In genomic region chr21:32372755-32373154, GRCh38 we compare ENCODE assay signal across 1 cellular context.
TF ChIP-seq lines count a peak whose summit lies in the region.

No MANE protein-coding gene starts in this region.

TF ChIP-seq in WTC11, 78 proteins besides CTCF, POLR2A, EP300 and RAD21 (continued from another document):
- TF ChIP-seq STAT6 (CRISPR knock-in tag; conservative IDR thresholded peaks at IDR 0.05; ENCODE audit: low read depth) (no peak), JAZF1 (CRISPR knock-in tag; IDR thresholded peaks at IDR 0.05) (no peak), AFF4 (CRISPR knock-in tag; IDR thresholded peaks at IDR 0.05; ENCODE audit: borderline replicate concordance) (no peak)
